Comparison of ENCODE assay signal across 16 cellular contexts in the genomic region with DNA sequence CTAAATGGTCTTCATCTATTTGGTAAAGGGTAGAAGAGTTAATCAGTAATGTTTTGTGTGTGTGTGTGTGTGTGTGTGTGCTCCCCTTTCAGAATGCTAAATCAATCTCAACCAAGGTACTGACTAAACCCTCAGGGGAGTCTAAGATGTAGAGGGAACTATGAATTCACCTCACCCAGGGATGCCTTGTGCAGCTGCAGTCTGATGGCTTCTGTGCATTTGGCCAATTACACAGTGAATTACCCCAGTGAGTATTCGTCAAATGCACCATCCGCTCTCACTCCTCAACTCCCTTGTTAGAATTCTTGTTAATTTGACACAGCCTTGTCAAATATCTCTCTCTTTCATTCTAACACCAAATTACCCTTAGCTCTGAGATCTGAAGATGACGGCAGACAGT.
DNase-seq lines count a peak whose midpoint lies in the region; ATAC-seq lines count a peak whose summit lies in the region.
"Had no signal": no experiment of that assay in that cellular context is flagged by ENCODE, and none has a peak within 500 bp of the region (broad histone marks: within the 10 kb centered on the region; RNA-seq: fewer than 3 reads in every experiment).

No MANE protein-coding gene starts in this region.

- no peak overlapping the region for H3K4me2 ChIP-seq in trophoblast cell (ENCODE audit: low read length)
- H3K4me2 ChIP-seq: BLaER1 treated with 17β-estradiol and CSF1 and Interleukin-3, amounts not matched to agents 10 nM and 100 nM had no signal

- ATAC-seq in GM19351 (IDR thresholded peaks at IDR 0.05; ENCODE audit: unreplicated experiment): peak; percentile 23
- ATAC-seq in HG02623 (IDR thresholded peaks at IDR 0.05; ENCODE audit: unreplicated experiment): peak; percentile 31
- peak; percentile 39 for ATAC-seq in HG03457 (IDR thresholded peaks at IDR 0.05; ENCODE audit: unreplicated experiment)

- H4K12ac ChIP-seq in trophoblast cell (ENCODE audit: low read depth, low read length): no peak overlapping the region

- DNase-seq in retina: peak; percentile 5
- DNase-seq in stimulated activated CD4-positive, alpha-beta T cell treated with anti-CD3 and anti-CD28 coated beads, Interleukin-15, amount 100 ng/mL, for 24 hours: no peak
- DNase-seq in trophoblast cell: no peak
- no peak for DNase-seq in GM19240 (ENCODE audit: insufficient read length, low spot score)
- DNase-seq: activated CD8-positive, alpha-beta memory T cell treated with anti-CD3 and anti-CD28 coated beads for 24 hours; activated naive CD4-positive, alpha-beta T cell; DND-41; GOT3; NCI-H1092; sigmoid colon; stimulated activated naive CD4-positive, alpha-beta T cell had no signal

- H2BK5ac ChIP-seq in trophoblast cell (ENCODE audit: low read depth, low read length, poor library complexity): no peak overlapping the region

- no peaks in the 10 kb centered on the region for H3K27me3 ChIP-seq in trophoblast cell (ENCODE audit: insufficient read depth, low read length)
- H3K27me3 ChIP-seq: BLaER1 treated with 17β-estradiol and CSF1 and Interleukin-3, amounts not matched to agents 10 nM and 100 nM; sigmoid colon; vagina had no signal

- H3K79me1 ChIP-seq in trophoblast cell (ENCODE audit: low read length): no peaks in the 10 kb centered on the region

- no peaks in the 10 kb centered on the region for H3K4me1 ChIP-seq in trophoblast cell (ENCODE audit: control insufficient read depth in 1 of 2, insufficient read depth in 2 of 2, low read length in 2 of 2)
- H3K4me1 ChIP-seq: sigmoid colon, vagina had no signal

- no peak overlapping the region for H2AFZ ChIP-seq in trophoblast cell (ENCODE audit: insufficient read depth, low read length, poor library complexity)

- H3K27ac ChIP-seq in trophoblast cell (ENCODE audit: low read depth, low read length): no peak overlapping the region
- H3K27ac ChIP-seq: BLaER1 treated with 17β-estradiol and CSF1 and Interleukin-3, amounts not matched to agents 10 nM and 100 nM; sigmoid colon; vagina had no signal

- H3K23ac ChIP-seq in trophoblast cell (ENCODE audit: low read length): no peak overlapping the region

- no CpG with 5 or more reads among the region's 3 CpGs for whole genome bisulfite sequencing in trophoblast cell (ENCODE audit: extremely low coverage, insufficient coverage, insufficient read length)

- H2AK5ac ChIP-seq in trophoblast cell (ENCODE audit: low read length): no peak overlapping the region

- H3K4me3 ChIP-seq in trophoblast cell (ENCODE audit: low read depth, low read length): no peak overlapping the region
- H3K4me3 ChIP-seq: BLaER1 treated with 17β-estradiol and CSF1 and Interleukin-3, amounts not matched to agents 10 nM and 100 nM; sigmoid colon; vagina had no signal

- no peaks in the 10 kb centered on the region for H3K9me3 ChIP-seq in trophoblast cell (ENCODE audit: insufficient read depth, low read depth, low read length)
- H3K9me3 ChIP-seq: sigmoid colon, vagina had no signal

- H3K9ac ChIP-seq in trophoblast cell (ENCODE audit: low read length): no peak overlapping the region
- H3K9ac ChIP-seq: BLaER1 treated with 17β-estradiol and CSF1 and Interleukin-3, amounts not matched to agents 10 nM and 100 nM had no signal

- H3K4ac ChIP-seq in trophoblast cell (ENCODE audit: low read depth, low read length): no peak overlapping the region

- no peak overlapping the region for H4K8ac ChIP-seq in trophoblast cell (ENCODE audit: low read depth, low read length)

- no peak overlapping the region for H4K91ac ChIP-seq in trophoblast cell (ENCODE audit: low read depth, low read length)

- H2BK12ac ChIP-seq in trophoblast cell (ENCODE audit: low read length): no peak overlapping the region

- no peaks in the 10 kb centered on the region for H3K36me3 ChIP-seq in trophoblast cell (ENCODE audit: control insufficient read depth in 1 of 2, insufficient read depth in 2 of 2, low read length in 2 of 2)
- H3K36me3 ChIP-seq: BLaER1 treated with 17β-estradiol and CSF1 and Interleukin-3, amounts not matched to agents 10 nM and 100 nM; sigmoid colon; vagina had no signal

- H3K18ac ChIP-seq in trophoblast cell (ENCODE audit: low read length): no peak overlapping the region

- no peak overlapping the region for H3K14ac ChIP-seq in trophoblast cell (ENCODE audit: low read length)

- no peaks in the 10 kb centered on the region for H3K79me2 ChIP-seq in trophoblast cell (ENCODE audit: control insufficient read depth, insufficient read depth, low read length, poor library complexity)

- H2BK120ac ChIP-seq in trophoblast cell (ENCODE audit: insufficient read depth, low read length, poor library complexity): no peak overlapping the region
